19 cellular contexts compared by ENCODE assay signal in genomic region chr12:108886873-108887629, GRCh38.
"Had no signal": no experiment of that assay in that cellular context is flagged by ENCODE, and none has a peak within 500 bp of the region (broad histone marks: within the 10 kb centered on the region; RNA-seq: fewer than 3 reads in every experiment).

No MANE protein-coding gene starts in this region.

- H3K4me3 Mint-ChIP-seq: naive thymus-derived CD4-positive, alpha-beta T cell; stimulated activated effector memory CD8-positive, alpha-beta T cell treated with anti-CD3 and anti-CD28 coated beads, Interleukin-12 subunit alpha, Interleukin-12 subunit beta, amount 100 ng/mL, for 72 hours had no signal

- ATAC-seq: left cardiac atrium; naive thymus-derived CD4-positive, alpha-beta T cell; right cardiac atrium; stimulated activated effector memory CD8-positive, alpha-beta T cell treated with anti-CD3 and anti-CD28 coated beads, Interleukin-12 subunit alpha, Interleukin-12 subunit beta, amount 100 ng/mL, for 72 hours; stimulated activated naive CD8-positive, alpha-beta T cell treated with anti-CD3 and anti-CD28 coated beads, Interleukin-15, Interleukin-2, amounts not matched to agents 100 U/mL and 50 U/mL, for 24 hours had no signal

- H3K36me3 Mint-ChIP-seq: stimulated activated effector memory CD8-positive, alpha-beta T cell treated with anti-CD3 and anti-CD28 coated beads, Interleukin-12 subunit alpha, Interleukin-12 subunit beta, amount 100 ng/mL, for 72 hours had no signal

- H3K27me3 Mint-ChIP-seq: naive thymus-derived CD4-positive, alpha-beta T cell had no signal

- DNase-seq: cortex of kidney; dorsolateral prefrontal cortex; effector CD8-positive, alpha-beta T cell; foreskin melanocyte; head of caudate nucleus; kidney; left cardiac atrium; left ventricle myocardium superior; mesendoderm; naive thymus-derived CD4-positive, alpha-beta T cell; ovary; right cardiac atrium; stimulated activated CD4-positive, alpha-beta T cell treated with anti-CD3 and anti-CD28 coated beads, Interleukin-4, amount 100 ng/mL, for 1 hour; stimulated activated CD8-positive, alpha-beta memory T cell treated with anti-CD3 and anti-CD28 coated beads, Interleukin-4, amount 100 ng/mL, for 48 hours; stimulated activated naive CD8-positive, alpha-beta T cell treated with anti-CD3 and anti-CD28 coated beads, Interleukin-15, Interleukin-2, amounts not matched to agents 100 U/mL and 50 U/mL, for 24 hours; tibial artery; upper lobe of left lung; uterus had no signal

- H3K27ac Mint-ChIP-seq: naive thymus-derived CD4-positive, alpha-beta T cell; stimulated activated effector memory CD8-positive, alpha-beta T cell treated with anti-CD3 and anti-CD28 coated beads, Interleukin-12 subunit alpha, Interleukin-12 subunit beta, amount 100 ng/mL, for 72 hours had no signal
